Comparison of ENCODE assay signal across 16 cellular contexts in the genomic region with DNA sequence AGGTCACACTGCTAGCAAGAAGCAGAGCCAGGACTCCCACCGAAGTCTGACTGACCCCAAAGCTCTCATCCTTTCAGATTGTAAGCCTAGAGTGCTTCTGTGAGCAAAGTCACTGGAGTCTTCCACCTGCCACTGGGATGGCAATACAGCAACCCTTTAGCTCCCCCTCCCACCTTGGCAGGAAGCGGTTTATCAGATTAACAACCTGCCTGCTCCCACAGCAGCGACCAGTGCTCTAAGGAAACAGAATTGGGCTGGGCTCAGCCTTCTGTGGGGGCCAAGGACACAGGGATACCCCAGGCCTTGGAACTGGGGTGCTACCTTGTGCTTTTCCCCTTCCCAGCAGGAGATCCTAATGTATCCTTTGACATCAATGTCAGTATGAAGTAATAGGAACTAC.
DNase-seq lines count a peak whose midpoint lies in the region; ATAC-seq, FAIRE-seq and TF ChIP-seq lines count a peak whose summit lies in the region.
"Had no signal": no experiment of that assay in that cellular context is flagged by ENCODE, and none has a peak within 500 bp of the region (broad histone marks: within the 10 kb centered on the region; RNA-seq: fewer than 3 reads in every experiment).

No MANE protein-coding gene starts in this region.

- H2AFZ ChIP-seq in K562 (ENCODE audit: low read depth, low read length), result peak overlapping the region; percentile 62; the same call in 1 of the 2 replicates
- no peak overlapping the region for H2AFZ ChIP-seq in neural progenitor cell (replicated peaks)
- H2AFZ ChIP-seq: GM23338 had no signal

- 2% methylated on average over 3 of the region's 3 CpGs for WGBS in K562 (ENCODE audit: insufficient coverage, low coverage, missing lambda C conversion rate)

- H3K4me3 ChIP-seq in K562, result no peak overlapping the region
- no peak overlapping the region for H3K4me3 ChIP-seq in neural progenitor cell
- H3K4me3 ChIP-seq: gastroesophageal sphincter, GM23338, vagina had no signal

- POLR2A ChIA-PET in activated CD4-positive, alpha-beta T cell treated with anti-CD3 and anti-CD28 coated beads for 36 hours (lab: Charles Lee), result no interaction called here
- POLR2A ChIA-PET in activated CD8-positive, alpha-beta T cell treated with anti-CD3 and anti-CD28 coated beads for 36 hours (lab: Charles Lee), result interaction anchor here (0.7 to 1.6 kb wide), 6 partner anchors 10 to 282 kb away, joined by 3 to 4 read pairs (median 3); no protein-coding TSS in a partner anchor
- POLR2A ChIA-PET in K562 (lab: Yijun Ruan, JAX), result interaction anchor here (0.7 to 1.3 kb wide), 4 partner anchors 8 to 33 kb away, joined by 3 to 7 read pairs (median 4); no protein-coding TSS in a partner anchor

- H3K4me3 Mint-ChIP-seq in activated CD4-positive, alpha-beta T cell treated with anti-CD3 and anti-CD28 coated beads for 36 hours, result no peak overlapping the region
- H3K4me3 Mint-ChIP-seq in activated CD8-positive, alpha-beta T cell treated with anti-CD3 and anti-CD28 coated beads for 36 hours, result no peak overlapping the region
- no peak overlapping the region for H3K4me3 Mint-ChIP-seq in neural progenitor cell
- H3K4me3 Mint-ChIP-seq: GM23338, neural crest cell had no signal

- no peaks in the 10 kb centered on the region for H3K36me3 ChIP-seq in K562 (ENCODE audit: control insufficient read depth, insufficient read depth, low read length)
- no peaks in the 10 kb centered on the region for H3K36me3 ChIP-seq in neural progenitor cell
- H3K36me3 ChIP-seq: gastroesophageal sphincter, vagina had no signal

- H3K27me3 ChIP-seq in K562 (ENCODE audit: control insufficient read depth in 2 of 2, insufficient read depth in 2 of 2, low read length in 2 of 2) (no peaks in the 10 kb centered on the region), neural progenitor cell (no peaks in the 10 kb centered on the region)
- H3K27me3 ChIP-seq: gastroesophageal sphincter, vagina had no signal

- no peak for TF ChIP-seq RAD21 in K562 (CRISPR knock-in tag; conservative IDR thresholded peaks at IDR 0.05 in 1 of 2, IDR thresholded peaks at IDR 0.05 in 1 of 2)

- H4K20me1 ChIP-seq in K562 (replicated peaks; ENCODE audit: control insufficient read depth, insufficient read depth, low read length) (no peaks in the 10 kb centered on the region), neural progenitor cell (ENCODE audit: low read depth) (no peaks in the 10 kb centered on the region)

- H3K4me1 ChIP-seq in K562 (replicated peaks in 1 of 2; ENCODE audit: control insufficient read depth in 2 of 2, insufficient read depth in 2 of 2, low read length in 2 of 2) (peaks cover 3 to 11% of the 10 kb centered on the region in 2 experiments; a peak in 4 of 5 replicates), neural progenitor cell (no peaks in the 10 kb centered on the region)
- H3K4me1 ChIP-seq: gastroesophageal sphincter, vagina had no signal

- H3K79me2 ChIP-seq in K562 (ENCODE audit: control insufficient read depth, insufficient read depth, low read length), result no peaks in the 10 kb centered on the region
- H3K79me2 ChIP-seq in neural progenitor cell (ENCODE audit: low read depth), result no peaks in the 10 kb centered on the region

- H3K27ac Mint-ChIP-seq in activated CD4-positive, alpha-beta T cell treated with anti-CD3 and anti-CD28 coated beads for 36 hours, result peak overlapping the region; percentile 20
- no peak overlapping the region for H3K27ac Mint-ChIP-seq in activated CD8-positive, alpha-beta T cell treated with anti-CD3 and anti-CD28 coated beads for 36 hours
- H3K27ac Mint-ChIP-seq in neural progenitor cell, result no peak overlapping the region
- H3K27ac Mint-ChIP-seq: GM23338 had no signal

- no peaks in the 10 kb centered on the region for H3K36me3 Mint-ChIP-seq in activated CD4-positive, alpha-beta T cell treated with anti-CD3 and anti-CD28 coated beads for 36 hours (ENCODE audit: low read depth)
- no peaks in the 10 kb centered on the region for H3K36me3 Mint-ChIP-seq in activated CD8-positive, alpha-beta T cell treated with anti-CD3 and anti-CD28 coated beads for 36 hours (ENCODE audit: low read depth)
- H3K36me3 Mint-ChIP-seq in neural progenitor cell, result no peaks in the 10 kb centered on the region

- no peak overlapping the region; a peak in 1 of 4 replicates for H3K9ac ChIP-seq in K562 (ENCODE audit: insufficient read depth in 1 of 2, low read depth in 2 of 2, low read length in 2 of 2)
- H3K9ac ChIP-seq in neural progenitor cell, result no peak overlapping the region

- H3K9me3 ChIP-seq in K562 (replicated peaks; ENCODE audit: control insufficient read depth, insufficient read depth, low read depth, low read length) (no peaks in the 10 kb centered on the region), neural progenitor cell (ENCODE audit: low read depth) (no peaks in the 10 kb centered on the region)
- H3K9me3 ChIP-seq: gastroesophageal sphincter, vagina had no signal

- BruUV-seq in K562 (replicated peaks; lab: Mats Ljungman, UMichigan), result no TSS peak

- FAIRE-seq in K562 (lab: Jason Lieb, UNC), result peak; percentile 42
- FAIRE-seq: astrocyte had no signal

- no peak overlapping the region; the same call in 1 of the 2 replicates for H3K4me2 ChIP-seq in K562 (ENCODE audit: insufficient read depth, low read length)
- no peak overlapping the region for H3K4me2 ChIP-seq in neural progenitor cell
- H3K4me2 ChIP-seq: GM23338 had no signal

- no peak for TF ChIP-seq POLR2A in K562 (conservative IDR thresholded peaks at IDR 0.05)

- H3K27ac ChIP-seq in K562 (ENCODE audit: extremely low read depth, low read depth, low read length) (no peak overlapping the region), neural progenitor cell (no peak overlapping the region)
- H3K27ac ChIP-seq: gastroesophageal sphincter, vagina, VCaP had no signal

- ATAC-seq in activated CD4-positive, alpha-beta T cell treated with anti-CD3 and anti-CD28 coated beads for 36 hours, result peak; percentile 81
- ATAC-seq in activated CD8-positive, alpha-beta T cell treated with anti-CD3 and anti-CD28 coated beads for 36 hours, result peak; percentile 78
- ATAC-seq in K562 (peak; percentile 90), GM21619 (IDR thresholded peaks at IDR 0.05; ENCODE audit: unreplicated experiment) (no peak)
- ATAC-seq: gastroesophageal sphincter, GM23338 had no signal

- CTCF ChIA-PET in activated CD4-positive, alpha-beta T cell treated with anti-CD3 and anti-CD28 coated beads for 36 hours (lab: Charles Lee), result interaction anchor here (0.6 to 1.5 kb wide), 3 partner anchors 13 to 100 kb away, joined by 4 to 5 read pairs (median 5); no protein-coding TSS in a partner anchor
- CTCF ChIA-PET in activated CD8-positive, alpha-beta T cell treated with anti-CD3 and anti-CD28 coated beads for 36 hours (lab: Charles Lee), result interaction anchor here (1.0 to 2.0 kb wide), 4 partner anchors 25 to 189 kb away, joined by 3 to 4 read pairs (median 4); no protein-coding TSS in a partner anchor
- CTCF ChIA-PET in K562 (lab: Yijun Ruan, JAX; ENCODE audit: low intra/inter-chr PET ratio), result no interaction called here

- TF ChIP-seq EP300 in K562 (IDR thresholded peaks at IDR 0.05; ENCODE audit: low read length), result no peak

- TF ChIP-seq CTCF in activated CD8-positive, alpha-beta T cell treated with anti-CD3 and anti-CD28 coated beads for 36 hours (IDR thresholded peaks at IDR 0.05), result no peak
- TF ChIP-seq CTCF in K562 (IDR thresholded peaks at IDR 0.05 in 2 of 3, conservative IDR thresholded peaks at IDR 0.05 in 1 of 3; ENCODE audit: insufficient read depth in 2 of 3, low read depth in 1 of 3, low read length in 3 of 3), result no peak
- no peak for TF ChIP-seq CTCF in neural progenitor cell (IDR thresholded peaks at IDR 0.05)

- intact Hi-C loops in activated CD4-positive, alpha-beta T cell treated with anti-CD3 and anti-CD28 coated beads for 36 hours (cut with DNase I, micrococcal nuclease), result no loop called here
- intact Hi-C loops in activated CD8-positive, alpha-beta T cell treated with anti-CD3 and anti-CD28 coated beads for 36 hours (cut with micrococcal nuclease), result no loop called here
- intact Hi-C loops in K562 (cut with micrococcal nuclease), result no loop called here

- H3F3A ChIP-seq in neural progenitor cell (ENCODE audit: low read depth), result no peaks in the 10 kb centered on the region

- no peaks in the 10 kb centered on the region for H3K9me3 Mint-ChIP-seq in activated CD4-positive, alpha-beta T cell treated with anti-CD3 and anti-CD28 coated beads for 36 hours (ENCODE audit: low read depth)
- no peaks in the 10 kb centered on the region for H3K9me3 Mint-ChIP-seq in activated CD8-positive, alpha-beta T cell treated with anti-CD3 and anti-CD28 coated beads for 36 hours
- peaks cover under 1% of the 10 kb centered on the region for H3K9me3 Mint-ChIP-seq in neural progenitor cell

- no peaks in the 10 kb centered on the region for H3K9me1 ChIP-seq in K562 (ENCODE audit: control insufficient read depth, insufficient read depth, low read length)

- H3K27me3 Mint-ChIP-seq in activated CD4-positive, alpha-beta T cell treated with anti-CD3 and anti-CD28 coated beads for 36 hours, result no peaks in the 10 kb centered on the region
- no peaks in the 10 kb centered on the region for H3K27me3 Mint-ChIP-seq in activated CD8-positive, alpha-beta T cell treated with anti-CD3 and anti-CD28 coated beads for 36 hours
- peaks cover 6% of the 10 kb centered on the region for H3K27me3 Mint-ChIP-seq in neural progenitor cell (ENCODE audit: insufficient read depth, low read depth)

- in situ Hi-C loops in K562 (cut with MboI), result no loop called here

- peak; percentile 49 for DNase-seq in activated CD4-positive, alpha-beta T cell treated with anti-CD3 and anti-CD28 coated beads for 36 hours
- DNase-seq in activated CD4-positive, alpha-beta T cell treated with anti-CD3 and anti-CD28 coated beads for 1 hour, result no peak
- DNase-seq in activated CD8-positive, alpha-beta T cell treated with anti-CD3 and anti-CD28 coated beads for 36 hours, result peak; percentile 58
- DNase-seq in K562 (ENCODE audit: extremely low read depth in 1 of 4, low spot score in 3 of 4) (peak in 2 of 4 experiments; percentile 35 to 41), iPS-NIHi11 (ENCODE audit: low spot score) (no peak), neural progenitor cell (ENCODE audit: low spot score) (no peak)
- peak; percentile 41 for DNase-seq in stimulated activated CD8-positive, alpha-beta memory T cell treated with anti-CD3 and anti-CD28 coated beads, Interleukin-4, amount 100 ng/mL, for 48 hours
- DNase-seq: kidney glomerular epithelial cell, NCI-H1105 treated with DMSO at 0.1 percent for 48 hours had no signal

- peaks cover 34% of the 10 kb centered on the region for H3K4me1 Mint-ChIP-seq in activated CD4-positive, alpha-beta T cell treated with anti-CD3 and anti-CD28 coated beads for 36 hours
- H3K4me1 Mint-ChIP-seq in activated CD8-positive, alpha-beta T cell treated with anti-CD3 and anti-CD28 coated beads for 36 hours (ENCODE audit: low read depth), result peaks cover 19% of the 10 kb centered on the region
- H3K4me1 Mint-ChIP-seq in neural progenitor cell, result no peaks in the 10 kb centered on the region
- H3K4me1 Mint-ChIP-seq: GM23338, neural crest cell had no signal

TF ChIP-seq in K562, 482 proteins besides CTCF, POLR2A, EP300 and RAD21:
- TF ChIP-seq CTBP1 (IDR thresholded peaks at IDR 0.05; ENCODE audit: borderline replicate concordance) (peak; percentile 32; the same call in 1 of the 2 replicates), ETV1 (tag; conservative IDR thresholded peaks at IDR 0.05; ENCODE audit: low read depth) (peak; percentile 71), ARID1B (IDR thresholded peaks at IDR 0.05) (peak; percentile 22; the same call in 1 of the 2 replicates), CBX3 (IDR thresholded peaks at IDR 0.05; ENCODE audit: borderline replicate concordance in 1 of 2, low read length in 2 of 2) (no peak)

Comparison
In these comparisons a context has a peak if more than half of its experiments do, and no peak if none do; other contexts are left out.
1. DNase-seq: peak in activated CD4-positive, alpha-beta T cell treated with anti-CD3 and anti-CD28 coated beads for 36 hours (single experiment), activated CD8-positive, alpha-beta T cell treated with anti-CD3 and anti-CD28 coated beads for 36 hours (single experiment) and stimulated activated CD8-positive, alpha-beta memory T cell treated with anti-CD3 and anti-CD28 coated beads, Interleukin-4, amount 100 ng/mL, for 48 hours (single experiment); none in activated CD4-positive, alpha-beta T cell treated with anti-CD3 and anti-CD28 coated beads for 1 hour (single experiment), iPS-NIHi11 (single experiment) and neural progenitor cell (single experiment).